In the genomic region with DNA sequence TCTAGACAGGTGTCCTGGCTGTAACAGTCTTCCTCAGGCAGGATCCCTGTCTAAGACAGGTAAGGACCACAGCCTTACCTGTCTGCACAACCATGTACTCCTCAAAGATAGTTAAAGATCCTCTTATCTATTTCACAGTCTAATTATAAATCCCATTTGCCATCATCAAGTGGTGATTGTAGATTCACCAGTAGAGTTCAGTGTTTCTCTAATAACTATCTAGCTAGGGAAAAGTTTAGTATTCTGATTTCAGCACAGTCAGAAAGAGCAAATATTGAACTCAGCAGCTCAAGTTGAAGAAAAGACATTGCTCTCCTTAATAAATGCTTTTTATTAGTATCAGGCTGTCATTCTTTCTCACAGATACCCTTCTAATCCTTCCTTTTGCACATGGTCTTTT, we compare ENCODE assay signal across 16 cellular contexts.
DNase-seq lines count a peak whose midpoint lies in the region; ATAC-seq and TF ChIP-seq lines count a peak whose summit lies in the region.
"Had no signal": no experiment of that assay in that cellular context is flagged by ENCODE, and none has a peak within 500 bp of the region (broad histone marks: within the 10 kb centered on the region; RNA-seq: fewer than 3 reads in every experiment).

No MANE protein-coding gene starts in this region.

- BruUV-seq in OCI-LY7 (replicated peaks; lab: Mats Ljungman, UMichigan): no TSS peak

- TF ChIP-seq CTCF in C4-2B (conservative IDR thresholded peaks at IDR 0.05) (peak; percentile 36), LNCAP (IDR thresholded peaks at IDR 0.05) (peak; percentile 46; the same call in 1 of the 2 replicates), brain (conservative IDR thresholded peaks at IDR 0.05) (peak; percentile 32 to 47), OCI-LY7 (conservative IDR thresholded peaks at IDR 0.05; ENCODE audit: low read length) (no peak), vagina (IDR thresholded peaks at IDR 0.05) (no peak)

- CTCF ChIA-PET in OCI-LY7 (lab: Charles Lee; ENCODE audit: unreplicated experiment): no interaction called here

- H3K9me3 ChIP-seq in OCI-LY7 (ENCODE audit: low read length): no peaks in the 10 kb centered on the region
- H3K9me3 ChIP-seq in vagina: no peaks in the 10 kb centered on the region
- H3K9me3 ChIP-seq: BLaER1 treated with 17β-estradiol and CSF1 and Interleukin-3, amounts not matched to agents 10 nM and 100 nM; gastroesophageal sphincter had no signal

- no peaks in the 10 kb centered on the region for H3K36me3 Mint-ChIP-seq in brain
- H3K36me3 Mint-ChIP-seq: stimulated activated effector memory CD8-positive, alpha-beta T cell treated with anti-CD3 and anti-CD28 coated beads, Interleukin-12 subunit alpha, Interleukin-12 subunit beta, amount 100 ng/mL, for 72 hours had no signal

- peak overlapping the region in 2 of 5 experiments; percentile 48 to 84 for H3K27ac Mint-ChIP-seq in brain
- H3K27ac Mint-ChIP-seq: stimulated activated effector memory CD8-positive, alpha-beta T cell treated with anti-CD3 and anti-CD28 coated beads, Interleukin-12 subunit alpha, Interleukin-12 subunit beta, amount 100 ng/mL, for 72 hours had no signal

- no peaks in the 10 kb centered on the region for H3K9me2 ChIP-seq in OCI-LY7 (ENCODE audit: insufficient read depth, low read length)

- intact Hi-C loops in OCI-LY7 (cut with micrococcal nuclease; ENCODE audit: unreplicated experiment) (no loop called here), vagina (cut with DNase I) (no loop called here)

- H3K27me3 ChIP-seq in vagina: no peaks in the 10 kb centered on the region
- H3K27me3 ChIP-seq: BLaER1 treated with 17β-estradiol and CSF1 and Interleukin-3, amounts not matched to agents 10 nM and 100 nM; gastroesophageal sphincter had no signal

- H3K27ac ChIP-seq in C4-2B: no peak overlapping the region
- no peak overlapping the region for H3K27ac ChIP-seq in OCI-LY7 (ENCODE audit: low read depth, low read length, poor library complexity, severe bottlenecking)
- H3K27ac ChIP-seq in vagina: no peak overlapping the region
- H3K27ac ChIP-seq: BLaER1 treated with 17β-estradiol and CSF1 and Interleukin-3, amounts not matched to agents 10 nM and 100 nM; gastroesophageal sphincter; PC-9 had no signal

- no peak for TF ChIP-seq POLR2A in vagina (IDR thresholded peaks at IDR 0.05)

- no peak overlapping the region for H3K4me2 ChIP-seq in OCI-LY7 (ENCODE audit: low read length)
- H3K4me2 ChIP-seq: BLaER1 treated with 17β-estradiol and CSF1 and Interleukin-3, amounts not matched to agents 10 nM and 100 nM; PC-9 had no signal

- POLR2A ChIA-PET in OCI-LY7 (lab: Charles Lee): interaction anchor here (1.0 kb wide), 1 partner anchor 13 kb away, joined by 4 read pairs; no protein-coding TSS in a partner anchor

- peaks cover 11% of the 10 kb centered on the region for H3K4me1 Mint-ChIP-seq in brain
- H3K4me1 Mint-ChIP-seq: stimulated activated effector memory CD8-positive, alpha-beta T cell treated with anti-CD3 and anti-CD28 coated beads, Interleukin-12 subunit alpha, Interleukin-12 subunit beta, amount 100 ng/mL, for 72 hours had no signal

- H3K9me3 Mint-ChIP-seq in brain: no peaks in the 10 kb centered on the region

- H3K4me1 ChIP-seq in OCI-LY7 (ENCODE audit: insufficient read depth, low read length, poor library complexity, severe bottlenecking) (no peaks in the 10 kb centered on the region), vagina (no peaks in the 10 kb centered on the region)
- H3K4me1 ChIP-seq: gastroesophageal sphincter had no signal

- H3K4me3 ChIP-seq in OCI-LY7 (ENCODE audit: low read depth, low read length, poor library complexity, severe bottlenecking) (no peak overlapping the region), vagina (no peak overlapping the region)
- H3K4me3 ChIP-seq: BLaER1 treated with 17β-estradiol and CSF1 and Interleukin-3, amounts not matched to agents 10 nM and 100 nM; gastroesophageal sphincter; PC-9 had no signal

- no peaks in the 10 kb centered on the region for H3K36me3 ChIP-seq in OCI-LY7 (ENCODE audit: insufficient read depth, low read length)
- H3K36me3 ChIP-seq in vagina: no peaks in the 10 kb centered on the region
- H3K36me3 ChIP-seq: BLaER1 treated with 17β-estradiol and CSF1 and Interleukin-3, amounts not matched to agents 10 nM and 100 nM; gastroesophageal sphincter had no signal

- H3K27me3 Mint-ChIP-seq in brain: no peaks in the 10 kb centered on the region

- H2AFZ ChIP-seq in OCI-LY7 (ENCODE audit: low read length): no peak overlapping the region
- H2AFZ ChIP-seq: PC-9 had no signal

- no peaks in the 10 kb centered on the region for H4K20me1 ChIP-seq in OCI-LY7 (ENCODE audit: insufficient read depth, low read length)
- H4K20me1 ChIP-seq: BLaER1 treated with 17β-estradiol and CSF1 and Interleukin-3, amounts not matched to agents 10 nM and 100 nM had no signal

- no peak overlapping the region for H3K4me3 Mint-ChIP-seq in brain
- H3K4me3 Mint-ChIP-seq: stimulated activated effector memory CD8-positive, alpha-beta T cell treated with anti-CD3 and anti-CD28 coated beads, Interleukin-12 subunit alpha, Interleukin-12 subunit beta, amount 100 ng/mL, for 72 hours had no signal

- H3K79me2 ChIP-seq in OCI-LY7 (ENCODE audit: insufficient read depth, low read depth, low read length): no peaks in the 10 kb centered on the region

- peak; percentile 2 for DNase-seq in kidney tubule cell (ENCODE audit: low spot score)
- DNase-seq in dedifferentiated amniotic fluid mesenchymal stem cell (ENCODE audit: extremely low spot score): no peak
- DNase-seq in OCI-LY7 (ENCODE audit: low spot score): no peak
- DNase-seq in vagina (ENCODE audit: extremely low spot score in 2 of 2): no peak
- DNase-seq: activated CD4-positive, CD25-positive, alpha-beta regulatory T cell treated with anti-CD3 and anti-CD28 coated beads, Interleukin-2, amount 50 U/mL, for 72 hours; activated T-cell treated with anti-CD3 and anti-CD28 coated beads for 4 hours; NCI-H2081; PC-9; stimulated activated CD4-positive, alpha-beta T cell treated with anti-CD3 and anti-CD28 coated beads, Interleukin-2, amount 100 ng/mL, for 48 hours had no signal

- no peak for ATAC-seq in GM19467 (IDR thresholded peaks at IDR 0.05; ENCODE audit: unreplicated experiment)
- ATAC-seq: gastroesophageal sphincter; stimulated activated effector memory CD8-positive, alpha-beta T cell treated with anti-CD3 and anti-CD28 coated beads, Interleukin-12 subunit alpha, Interleukin-12 subunit beta, amount 100 ng/mL, for 72 hours had no signal

Comparison
In these comparisons a context has a peak if more than half of its experiments do, and no peak if none do; other contexts are left out.
1. CTCF ChIP-seq: peak in C4-2B (single experiment), LNCAP (single experiment) and brain (2 of 2); none in OCI-LY7 (single experiment) and vagina (0 of 3).